In genomic region chr1:43009274-43009673, GRCh38 we compare ENCODE assay signal across 2 cellular contexts.
TF ChIP-seq lines count a peak whose summit lies in the region.

No MANE protein-coding gene starts in this region.

TF ChIP-seq in HCT116, 20 proteins besides CTCF, POLR2A, EP300 and RAD21 (continued from another document):
- TF ChIP-seq CBX3 (IDR thresholded peaks at IDR 0.05; ENCODE audit: low read depth) (no peak), EZH2phosphoT487 (IDR thresholded peaks at IDR 0.05; ENCODE audit: borderline replicate concordance) (no peak), TCF7L2 (IDR thresholded peaks at IDR 0.05; ENCODE audit: borderline replicate concordance, extremely low read depth, insufficient read depth, insufficient read length) (no peak), ZNF274 (IDR thresholded peaks at IDR 0.05; ENCODE audit: low read depth, low read length) (no peak), ZFX (IDR thresholded peaks at IDR 0.05) (no peak), ELF1 (IDR thresholded peaks at IDR 0.05; ENCODE audit: borderline replicate concordance, low read depth) (no peak), EGR1 (IDR thresholded peaks at IDR 0.05; ENCODE audit: low read depth) (no peak), REST (IDR thresholded peaks at IDR 0.05; ENCODE audit: low read depth) (no peak)

TF ChIP-seq in neural cell, 6 proteins besides CTCF, POLR2A, EP300 and RAD21 (continued from another document):
- no peak for TF ChIP-seq REST (IDR thresholded peaks at IDR 0.05; ENCODE audit: borderline replicate concordance)
- TF ChIP-seq TAF1 (IDR thresholded peaks at IDR 0.05; ENCODE audit: low read depth) = no peak
- TF ChIP-seq MXI1 (conservative IDR thresholded peaks at IDR 0.05; ENCODE audit: poor library complexity, severe bottlenecking) = no peak
